Comparison of ENCODE assay signal across 19 cellular contexts in genomic region chrX:10350991-10351390, GRCh38.
A peak's percentile ranks its signal among the peaks of the same experiment; 100 is the strongest.
DNase-seq lines count a peak whose midpoint lies in the region; ATAC-seq and TF ChIP-seq lines count a peak whose summit lies in the region.
"Had no signal": no experiment of that assay in that cellular context is flagged by ENCODE, and none has a peak within 500 bp of the region (broad histone marks: within the 10 kb centered on the region; RNA-seq: fewer than 3 reads in every experiment).

No MANE protein-coding gene starts in this region.

- WGBS in right cardiac atrium: 69% methylated on average over 3 of the region's 3 CpGs

- intact Hi-C loops in right cardiac atrium (cut with DNase I): no loop called here

- H3K4me3 ChIP-seq in coronary artery (no peak overlapping the region), right cardiac atrium (ENCODE audit: low read length) (no peak overlapping the region)
- H3K4me3 ChIP-seq: pancreas had no signal

- no peak for ATAC-seq in right cardiac atrium
- ATAC-seq: left colon, pancreas had no signal

- no peak for TF ChIP-seq CTCF in osteocyte (IDR thresholded peaks at IDR 0.05)
- TF ChIP-seq CTCF in coronary artery (IDR thresholded peaks at IDR 0.05): no peak

- peaks cover 5% of the 10 kb centered on the region for H3K36me3 Mint-ChIP-seq in osteocyte (ENCODE audit: unreplicated experiment)

- H3K27ac ChIP-seq in coronary artery (no peak overlapping the region), right cardiac atrium (ENCODE audit: low read length) (no peak overlapping the region)
- H3K27ac ChIP-seq: C4-2B, pancreas had no signal

- H3K4me3 Mint-ChIP-seq in osteocyte (ENCODE audit: unreplicated experiment): no peak overlapping the region
- H3K4me3 Mint-ChIP-seq: stimulated activated naive CD8-positive, alpha-beta T cell treated with anti-CD3 and anti-CD28 coated beads, Interleukin-15, Interleukin-2, amounts not matched to agents 100 ng/mL and 50 ng/mL, for 24 hours had no signal

- H3K27me3 ChIP-seq in right cardiac atrium (ENCODE audit: control insufficient read depth, insufficient read depth): no peaks in the 10 kb centered on the region

- peak overlapping the region; percentile 3 for H3K27ac Mint-ChIP-seq in osteocyte (ENCODE audit: unreplicated experiment)
- H3K27ac Mint-ChIP-seq: stimulated activated naive CD8-positive, alpha-beta T cell treated with anti-CD3 and anti-CD28 coated beads, Interleukin-15, Interleukin-2, amounts not matched to agents 100 ng/mL and 50 ng/mL, for 24 hours had no signal

- in situ Hi-C loops in Caki2 (cut with HindIII; ENCODE audit: low pct_unique_long_range_greater_than_20kb, low sequenced_read_pairs): no loop called here

- DNase-seq in Caki2 (ENCODE audit: low read depth): peak; percentile 60
- DNase-seq in M059J (ENCODE audit: low read depth): peak; percentile 90
- peak; percentile 19 for DNase-seq in epidermal melanocyte (ENCODE audit: insufficient read length, low spot score)
- DNase-seq in osteocyte (ENCODE audit: extremely low spot score, unreplicated experiment): no peak
- no peak for DNase-seq in NCI-H345 (lab: John Stamatoyannopoulos, UW)
- DNase-seq in activated T-cell treated with anti-CD3 and anti-CD28 coated beads for 4 hours: no peak
- DNase-seq in coronary artery (ENCODE audit: low spot score): no peak
- no peak for DNase-seq in right cardiac atrium
- DNase-seq: activated effector memory CD4-positive, alpha-beta T cell treated with Interleukin-2 at 50 U/mL for 16 hours; amygdala; cortex of kidney; erythroblast; left colon; NCI-H2081; NCI-H69; pancreas; SW 1271 had no signal

- H3K9me3 Mint-ChIP-seq in osteocyte (ENCODE audit: unreplicated experiment): peaks cover 21% of the 10 kb centered on the region
- H3K9me3 Mint-ChIP-seq: stimulated activated naive CD8-positive, alpha-beta T cell treated with anti-CD3 and anti-CD28 coated beads, Interleukin-15, Interleukin-2, amounts not matched to agents 100 ng/mL and 50 ng/mL, for 24 hours had no signal

- no peaks in the 10 kb centered on the region for H3K9me3 ChIP-seq in right cardiac atrium (ENCODE audit: control insufficient read depth, low read length)
- H3K9me3 ChIP-seq: pancreas had no signal

- H3K4me1 Mint-ChIP-seq in osteocyte (ENCODE audit: unreplicated experiment): peaks cover 7% of the 10 kb centered on the region

- H3K4me1 ChIP-seq in right cardiac atrium (ENCODE audit: control insufficient read depth, insufficient read depth, low read length): no peaks in the 10 kb centered on the region
- H3K4me1 ChIP-seq: pancreas had no signal

- H3K27me3 Mint-ChIP-seq in osteocyte (ENCODE audit: unreplicated experiment): no peaks in the 10 kb centered on the region

Comparison
In these comparisons a context has a peak if more than half of its experiments do, and no peak if none do; other contexts are left out.
1. DNase-seq: peak in Caki2 (single experiment), M059J (single experiment) and epidermal melanocyte (single experiment); none in osteocyte (single experiment), NCI-H345 (single experiment), activated T-cell treated with anti-CD3 and anti-CD28 coated beads for 4 hours (single experiment), coronary artery (single experiment) and right cardiac atrium (0 of 3).